ENCODE assay signal across 8 cellular contexts in the genomic region with DNA sequence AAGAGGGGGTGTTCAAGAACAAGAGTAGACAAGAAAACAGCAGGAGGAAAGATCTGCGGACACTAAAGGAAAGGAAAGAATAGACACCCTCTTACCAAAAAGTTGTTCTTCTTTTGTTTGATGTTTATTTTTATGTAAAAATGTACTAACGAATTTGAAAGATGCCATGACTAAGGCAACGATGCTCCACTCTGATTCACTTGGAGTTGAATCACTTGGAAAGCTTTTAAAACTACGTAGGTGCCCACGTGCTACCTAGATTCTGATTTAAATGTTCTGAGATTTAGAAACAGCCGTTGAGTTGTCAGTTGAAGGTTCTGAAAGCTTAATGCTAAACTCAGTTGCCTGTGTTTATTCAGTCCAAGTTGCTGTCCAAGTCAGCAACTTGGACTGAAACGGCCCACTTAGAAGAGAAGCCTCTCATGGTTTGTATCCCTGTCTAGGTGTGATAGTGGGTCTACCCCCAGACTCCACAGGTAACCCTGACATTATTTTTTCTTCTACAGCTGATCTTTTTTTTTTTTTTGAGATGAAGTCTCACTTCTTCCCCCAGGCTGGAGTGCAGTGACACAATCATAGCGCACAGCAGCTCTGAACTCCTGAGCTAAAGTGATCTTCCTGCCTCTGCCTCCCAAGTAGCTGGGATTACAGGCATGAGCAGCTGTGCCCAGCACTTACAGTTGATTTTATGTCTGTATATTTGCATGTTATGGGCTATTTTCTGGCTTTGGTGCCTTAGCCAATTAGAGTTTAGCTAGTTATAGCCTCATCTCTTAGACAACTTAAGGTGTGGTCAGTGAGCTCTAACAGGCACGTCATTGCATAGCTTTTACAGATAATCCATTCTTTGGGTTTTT. TPM values are rescaled to one million over a fixed set of nuclear protein-coding genes. Genes with fewer than 3 reads are reported as not detected.
A peak's percentile ranks its signal among the peaks of the same experiment; 100 is the strongest.
DNase-seq lines count a peak whose midpoint lies in the region; ATAC-seq and TF ChIP-seq lines count a peak whose summit lies in the region.

No MANE protein-coding gene starts in this region.

- no peaks in the 10 kb centered on the region for H3K27me3 ChIP-seq in iPS DF 6.9 (ENCODE audit: control insufficient read depth, insufficient read depth, low read length)
- H3K27me3 ChIP-seq in sigmoid colon = no peaks in the 10 kb centered on the region

- H3K9me3 ChIP-seq in iPS DF 6.9 (ENCODE audit: control insufficient read depth, insufficient read depth, low read length) = no peaks in the 10 kb centered on the region
- H3K9me3 ChIP-seq in sigmoid colon = no peaks in the 10 kb centered on the region

- TF ChIP-seq POLR2A in NB4 (IDR thresholded peaks at IDR 0.05; ENCODE audit: extremely low read depth, insufficient read length) = no peak
- no peak for TF ChIP-seq POLR2A in sigmoid colon (IDR thresholded peaks at IDR 0.05)

- H3K4me3 ChIP-seq in NB4 (ENCODE audit: low read depth, low read length) = peak overlapping the region; percentile 90
- peak overlapping the region; percentile 77; the same call in 1 of the 2 replicates for H3K4me3 ChIP-seq in iPS DF 6.9 (ENCODE audit: low read length)
- peak overlapping the region; percentile 75 to 97 (median 90) for H3K4me3 ChIP-seq in sigmoid colon

- peak in 2 of 4 donors; percentile 2 to 35 for TF ChIP-seq EP300 in sigmoid colon (IDR thresholded peaks at IDR 0.05)

- no peak for TF ChIP-seq CTCF in NB4 (IDR thresholded peaks at IDR 0.05; ENCODE audit: low read depth, low read length)
- no peak for TF ChIP-seq CTCF in sigmoid colon (IDR thresholded peaks at IDR 0.05)

- H3K27ac ChIP-seq in iPS DF 6.9 (ENCODE audit: low read length) = no peak overlapping the region
- H3K27ac ChIP-seq in sigmoid colon = peak overlapping the region; percentile 91 to 98 (median 96)

- no peaks in the 10 kb centered on the region for H3K4me1 ChIP-seq in iPS DF 6.9 (ENCODE audit: control insufficient read depth, insufficient read depth, low read length)
- peaks cover 0 to 29% (median 18%) of the 10 kb centered on the region in 4 donors for H3K4me1 ChIP-seq in sigmoid colon

- DNase-seq in DMS 273 treated with DMSO at 0.1 percent for 48 hours (lab: John Stamatoyannopoulos, UW) (peak; percentile 41), NB4 (ENCODE audit: low read depth) (no peak), amniotic epithelial cell (ENCODE audit: low read depth) (peak; percentile 88), iPS DF 6.9 (ENCODE audit: low read depth, low spot score) (no peak), sigmoid colon (no peak), COR-L47 (lab: John Stamatoyannopoulos, UW) (no peak)
- no peak for DNase-seq in activated CD8-positive, alpha-beta memory T cell treated with anti-CD3 and anti-CD28 coated beads, Interleukin-2, amount 50 U/mL, for 48 hours

- no peaks in the 10 kb centered on the region for H3K36me3 ChIP-seq in iPS DF 6.9 (ENCODE audit: control insufficient read depth, insufficient read depth, low read length)
- H3K36me3 ChIP-seq in sigmoid colon = peaks cover 0 to under 1% (median 0%) of the 10 kb centered on the region in 4 donors

- no peak for ATAC-seq in GM21619 (IDR thresholded peaks at IDR 0.05; ENCODE audit: unreplicated experiment)

- intact Hi-C loops in sigmoid colon (cut with DNase I) = loop anchor here (2.0 to 10.0 kb wide), 4 partner anchors 98 to 790 kb away; a partner anchor contains a TSS

- no CpG with 5 or more reads among the region's 9 CpGs for WGBS in iPS DF 6.9 (ENCODE audit: insufficient coverage, insufficient read length)
- 14 to 34% methylated on average over 9 of the region's 9 CpGs for WGBS in sigmoid colon, 2 donors

RNA-seq across cellular contexts. Expression of a gene that starts 1.4 kb away (rescaled TPM):
- total RNA-seq in sigmoid colon = 10 to 100 TPM; 13.0 to 16.9 (median 15.7) TPM
- polyA plus RNA-seq in sigmoid colon = 10 to 100 TPM in 1 of 3 donors, 1 to 10 TPM in 2; 5.7 to 10.4 (median 7.2) TPM

RNA-seq across cellular contexts. Expression of a gene that starts 38.2 kb away (rescaled TPM):
- total RNA-seq in sigmoid colon = 10 to 100 TPM in 3 of 4 donors, 1 to 10 TPM in 1; 8.4 to 21.8 (median 17.0) TPM
- 10 to 100 TPM; 12.0 to 29.3 (median 12.6) TPM for polyA plus RNA-seq in sigmoid colon

Comparison
In these comparisons a context has a peak if more than half of its experiments do, and no peak if none do; other contexts are left out.
1. DNase-seq: peak in DMS 273 treated with DMSO at 0.1 percent for 48 hours (single experiment) and amniotic epithelial cell (single experiment); none in NB4 (single experiment), iPS DF 6.9 (single experiment), sigmoid colon (single experiment), activated CD8-positive, alpha-beta memory T cell treated with anti-CD3 and anti-CD28 coated beads, Interleukin-2, amount 50 U/mL, for 48 hours (single experiment) and COR-L47 (single experiment).
2. Peak in every context shown above with its lines, with median percentiles within 50 percentile points of each other: H3K4me3 ChIP-seq.